ENCODE assay signal across 12 cellular contexts in genomic region chr4:83905952-83906351, GRCh38.
DNase-seq lines count a peak whose midpoint lies in the region; ATAC-seq and TF ChIP-seq lines count a peak whose summit lies in the region.
"Had no signal": no experiment of that assay in that cellular context is flagged by ENCODE, and none has a peak within 500 bp of the region (broad histone marks: within the 10 kb centered on the region; RNA-seq: fewer than 3 reads in every experiment).

No MANE protein-coding gene starts in this region.

- DNase-seq in Daoy (ENCODE audit: low read depth) (peak; percentile 23), OCI-LY7 (ENCODE audit: low spot score) (peak; percentile 5), hepatocyte (ENCODE audit: low spot score) (no peak), left ventricle myocardium inferior (no peak)
- no peak for DNase-seq in stimulated activated naive CD4-positive, alpha-beta T cell treated with Interleukin-2 at 50 U/mL for 16 hours (lab: John Stamatoyannopoulos, UW)
- no peak for DNase-seq in activated CD4-positive, alpha-beta T cell treated with anti-CD3 and anti-CD28 coated beads, Interleukin-2, amount 10 ng/mL, durations not matched to agents 24 days and 14 days
- DNase-seq in activated naive CD4-positive, alpha-beta T cell treated with anti-CD3 and anti-CD28 coated beads, Interleukin-2, amount 50 U/mL, for 72 hours (ENCODE audit: low spot score in 2 of 2): no peak

- H3K9me2 ChIP-seq in OCI-LY7 (ENCODE audit: insufficient read depth, low read length) (no peaks in the 10 kb centered on the region), hepatocyte (replicated peaks; ENCODE audit: insufficient read depth) (no peaks in the 10 kb centered on the region)

- TF ChIP-seq CTCF in HEK293 (tag by site-specific recombination; IDR thresholded peaks at IDR 0.05): peak; percentile 40; the same call in 1 of the 2 replicates
- TF ChIP-seq CTCF in OCI-LY7 (conservative IDR thresholded peaks at IDR 0.05; ENCODE audit: low read length): peak; percentile 72
- TF ChIP-seq CTCF in hepatocyte (IDR thresholded peaks at IDR 0.05; ENCODE audit: poor library complexity): peak; percentile 26
- TF ChIP-seq CTCF in left ventricle myocardium inferior (IDR thresholded peaks at IDR 0.05; ENCODE audit: borderline replicate concordance): no peak

- no peak overlapping the region for H2AFZ ChIP-seq in OCI-LY7 (ENCODE audit: low read length)
- H2AFZ ChIP-seq in hepatocyte: no peak overlapping the region

- no peak overlapping the region for H3K27ac ChIP-seq in HEK293 (ENCODE audit: extremely low read depth, low read depth, low read length)
- H3K27ac ChIP-seq in OCI-LY7 (ENCODE audit: low read depth, low read length, poor library complexity, severe bottlenecking): no peak overlapping the region
- no peak overlapping the region for H3K27ac ChIP-seq in hepatocyte
- no peak overlapping the region for H3K27ac ChIP-seq in left ventricle myocardium inferior (replicated peaks)
- H3K27ac ChIP-seq: SK-N-MC, thoracic aorta had no signal

- CTCF ChIA-PET in HEK293 (lab: Yijun Ruan, JAX): interaction anchor here (0.6 to 0.7 kb wide), 2 partner anchors 9 to 136 kb away, joined by 3 read pairs; no protein-coding TSS in a partner anchor
- CTCF ChIA-PET in OCI-LY7 (lab: Charles Lee; ENCODE audit: unreplicated experiment): no interaction called here

- no peak overlapping the region for H3K27ac Mint-ChIP-seq in activated CD4-positive, alpha-beta T cell treated with anti-CD3 and anti-CD28 coated beads, Interleukin-2, amount 10 ng/mL, durations not matched to agents 24 days and 14 days
- no peak overlapping the region for H3K27ac Mint-ChIP-seq in activated naive CD4-positive, alpha-beta T cell treated with anti-CD3 and anti-CD28 coated beads, Interleukin-2, amount 50 U/mL, for 72 hours
- H3K27ac Mint-ChIP-seq: activated T-helper 1 cell treated with anti-CD3 and anti-CD28 coated beads, Interleukin-12 subunit alpha, Interleukin-12 subunit beta, Interleukin-2, Interleukin-4 antibody, amounts not matched to agents 30 ng/mL and 10 ng/mL and 1 ng/mL, durations not matched to agents 14 hours and 24 hours and 36 hours had no signal

- H3K4me3 ChIP-seq in HEK293 (ENCODE audit: low read depth, low read length) (no peak overlapping the region), OCI-LY7 (ENCODE audit: low read depth, low read length, poor library complexity, severe bottlenecking) (no peak overlapping the region), hepatocyte (no peak overlapping the region), left ventricle myocardium inferior (no peak overlapping the region)
- H3K4me3 ChIP-seq: lung, SK-N-MC, thoracic aorta had no signal

- H3K4me1 Mint-ChIP-seq in activated CD4-positive, alpha-beta T cell treated with anti-CD3 and anti-CD28 coated beads, Interleukin-2, amount 10 ng/mL, durations not matched to agents 24 days and 14 days: no peaks in the 10 kb centered on the region

- POLR2A ChIA-PET in HEK293 (lab: Yijun Ruan, JAX) (no interaction called here), OCI-LY7 (lab: Charles Lee) (no interaction called here)

- H3K36me3 Mint-ChIP-seq in activated CD4-positive, alpha-beta T cell treated with anti-CD3 and anti-CD28 coated beads, Interleukin-2, amount 10 ng/mL, durations not matched to agents 24 days and 14 days (ENCODE audit: low read depth): no peaks in the 10 kb centered on the region
- H3K36me3 Mint-ChIP-seq in activated naive CD4-positive, alpha-beta T cell treated with anti-CD3 and anti-CD28 coated beads, Interleukin-2, amount 50 U/mL, for 72 hours: no peaks in the 10 kb centered on the region

- no peak overlapping the region for H3K4me3 Mint-ChIP-seq in activated CD4-positive, alpha-beta T cell treated with anti-CD3 and anti-CD28 coated beads, Interleukin-2, amount 10 ng/mL, durations not matched to agents 24 days and 14 days
- H3K4me3 Mint-ChIP-seq: activated T-helper 1 cell treated with anti-CD3 and anti-CD28 coated beads, Interleukin-12 subunit alpha, Interleukin-12 subunit beta, Interleukin-2, Interleukin-4 antibody, amounts not matched to agents 30 ng/mL and 10 ng/mL and 1 ng/mL, durations not matched to agents 14 hours and 24 hours and 36 hours had no signal

- H3K27me3 ChIP-seq in hepatocyte: no peaks in the 10 kb centered on the region
- H3K27me3 ChIP-seq in left ventricle myocardium inferior (ENCODE audit: low read depth): no peaks in the 10 kb centered on the region

- H3K9me3 ChIP-seq in HEK293 (ENCODE audit: control insufficient read depth, insufficient read depth, low read depth, low read length): no peaks in the 10 kb centered on the region
- H3K9me3 ChIP-seq in OCI-LY7 (ENCODE audit: low read length): no peaks in the 10 kb centered on the region
- no peaks in the 10 kb centered on the region for H3K9me3 ChIP-seq in hepatocyte (ENCODE audit: low read depth)
- H3K9me3 ChIP-seq in left ventricle myocardium inferior (replicated peaks): no peaks in the 10 kb centered on the region
- H3K9me3 ChIP-seq: thoracic aorta had no signal

- H3K79me2 ChIP-seq in OCI-LY7 (ENCODE audit: insufficient read depth, low read depth, low read length): no peaks in the 10 kb centered on the region
- H3K79me2 ChIP-seq in hepatocyte: no peaks in the 10 kb centered on the region

- H3K4me1 ChIP-seq in HEK293 (ENCODE audit: control insufficient read depth, insufficient read depth, low read length): no peaks in the 10 kb centered on the region
- no peaks in the 10 kb centered on the region for H3K4me1 ChIP-seq in OCI-LY7 (ENCODE audit: insufficient read depth, low read length, poor library complexity, severe bottlenecking)
- no peaks in the 10 kb centered on the region for H3K4me1 ChIP-seq in hepatocyte (ENCODE audit: insufficient read depth)
- no peaks in the 10 kb centered on the region for H3K4me1 ChIP-seq in left ventricle myocardium inferior

- H3K36me3 ChIP-seq in HEK293 (ENCODE audit: control insufficient read depth in 2 of 2, insufficient read depth in 1 of 2, low read length in 2 of 2) (no peaks in the 10 kb centered on the region), OCI-LY7 (ENCODE audit: insufficient read depth, low read length) (no peaks in the 10 kb centered on the region), hepatocyte (replicated peaks; ENCODE audit: insufficient read depth, low read depth) (no peaks in the 10 kb centered on the region), left ventricle myocardium inferior (no peaks in the 10 kb centered on the region)
- H3K36me3 ChIP-seq: thoracic aorta had no signal

- H3K9me3 Mint-ChIP-seq in activated CD4-positive, alpha-beta T cell treated with anti-CD3 and anti-CD28 coated beads, Interleukin-2, amount 10 ng/mL, durations not matched to agents 24 days and 14 days: no peaks in the 10 kb centered on the region
- H3K9me3 Mint-ChIP-seq in activated naive CD4-positive, alpha-beta T cell treated with anti-CD3 and anti-CD28 coated beads, Interleukin-2, amount 50 U/mL, for 72 hours: no peaks in the 10 kb centered on the region
- H3K9me3 Mint-ChIP-seq: activated T-helper 1 cell treated with anti-CD3 and anti-CD28 coated beads, Interleukin-12 subunit alpha, Interleukin-12 subunit beta, Interleukin-2, Interleukin-4 antibody, amounts not matched to agents 30 ng/mL and 10 ng/mL and 1 ng/mL, durations not matched to agents 14 hours and 24 hours and 36 hours had no signal

- intact Hi-C loops in OCI-LY7 (cut with micrococcal nuclease; ENCODE audit: unreplicated experiment): loop anchor here (10.0 kb wide), 1 partner anchor 599 kb away; no protein-coding TSS in a partner anchor
- intact Hi-C loops in left ventricle myocardium inferior (cut with micrococcal nuclease): no loop called here
- intact Hi-C loops in activated CD4-positive, alpha-beta T cell treated with anti-CD3 and anti-CD28 coated beads, Interleukin-2, amount 10 ng/mL, durations not matched to agents 24 days and 14 days (cut with micrococcal nuclease): no loop called here

- peaks cover 1% of the 10 kb centered on the region for H3K27me3 Mint-ChIP-seq in activated CD4-positive, alpha-beta T cell treated with anti-CD3 and anti-CD28 coated beads, Interleukin-2, amount 10 ng/mL, durations not matched to agents 24 days and 14 days

- no peak for ATAC-seq in activated naive CD4-positive, alpha-beta T cell treated with anti-CD3 and anti-CD28 coated beads, Interleukin-2, amount 50 U/mL, for 72 hours

- H3K4me2 ChIP-seq in OCI-LY7 (ENCODE audit: low read length) (no peak overlapping the region), hepatocyte (no peak overlapping the region)

- BruUV-seq in OCI-LY7 (replicated peaks; lab: Mats Ljungman, UMichigan): no TSS peak

- H4K20me1 ChIP-seq in OCI-LY7 (ENCODE audit: insufficient read depth, low read length) (no peaks in the 10 kb centered on the region), hepatocyte (ENCODE audit: insufficient read depth, poor library complexity, severe bottlenecking) (no peaks in the 10 kb centered on the region)

TF ChIP-seq in HEK293, 187 proteins besides CTCF, POLR2A, EP300 and RAD21:
- TF ChIP-seq ZNF654 (tag by site-specific recombination; IDR thresholded peaks at IDR 0.05; ENCODE audit: low read depth): peak; percentile 62
- no peak for TF ChIP-seq BCL6B (tag by site-specific recombination; IDR thresholded peaks at IDR 0.05)
- TF ChIP-seq ZSCAN30 (tag by site-specific recombination; IDR thresholded peaks at IDR 0.05): no peak

Comparison
In these comparisons a context has a peak if more than half of its experiments do, and no peak if none do; other contexts are left out.
1. DNase-seq: peak in Daoy (single experiment) and OCI-LY7 (single experiment); none in hepatocyte (single experiment), stimulated activated naive CD4-positive, alpha-beta T cell treated with Interleukin-2 at 50 U/mL for 16 hours (single experiment), left ventricle myocardium inferior (single experiment), activated CD4-positive, alpha-beta T cell treated with anti-CD3 and anti-CD28 coated beads, Interleukin-2, amount 10 ng/mL, durations not matched to agents 24 days and 14 days (single experiment) and activated naive CD4-positive, alpha-beta T cell treated with anti-CD3 and anti-CD28 coated beads, Interleukin-2, amount 50 U/mL, for 72 hours (0 of 2).